29 cellular contexts compared by ENCODE assay signal in the genomic region with DNA sequence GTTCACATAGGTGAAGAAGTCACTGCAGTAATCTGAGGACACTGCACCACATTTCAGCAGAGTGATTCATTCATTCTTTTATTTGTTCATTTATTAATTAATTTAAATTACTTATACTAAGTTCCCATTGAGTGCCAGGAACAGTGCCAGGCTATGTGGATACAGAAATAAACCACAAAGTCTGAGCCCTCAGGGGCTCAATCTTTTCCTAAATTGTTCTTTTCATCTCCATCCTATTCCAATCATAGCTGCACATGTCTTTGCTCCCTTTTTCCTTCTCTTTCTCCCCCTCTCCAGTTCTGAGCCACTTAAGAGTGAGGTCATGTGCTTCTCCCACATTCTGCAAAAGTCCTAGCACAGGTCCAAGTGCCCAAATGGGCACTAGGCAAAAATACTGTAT. TPM values are rescaled to one million over a fixed set of nuclear protein-coding genes. Genes with fewer than 3 reads are reported as not detected.
"Had no signal": no experiment of that assay in that cellular context is flagged by ENCODE, and none has a peak within 500 bp of the region (broad histone marks: within the 10 kb centered on the region; RNA-seq: fewer than 3 reads in every experiment).

No MANE protein-coding gene starts in this region.

- ATAC-seq: activated CD8-positive, alpha-beta memory T cell treated with anti-CD3 and anti-CD28 coated beads, Interleukin-2, amount 10 ng/mL, durations not matched to agents 7 days and 5 days; body of pancreas; Right ventricle myocardium inferior; T-cell had no signal

- H3K27me3 ChIP-seq: adrenal gland, body of pancreas, MG63, Peyer's patch had no signal

- H3K4me3 Mint-ChIP-seq: activated CD4-positive, alpha-beta memory T cell treated with anti-CD3 and anti-CD28 coated beads, Interleukin-2, amount 10 ng/mL, durations not matched to agents 7 days and 5 days; activated CD8-positive, alpha-beta memory T cell treated with anti-CD3 and anti-CD28 coated beads, Interleukin-2, amount 10 ng/mL, durations not matched to agents 7 days and 5 days; activated naive CD8-positive, alpha-beta T cell treated with anti-CD3 and anti-CD28 coated beads, Interleukin-2, amount 10 ng/mL, durations not matched to agents 7 days and 5 days; T-cell had no signal

- H3K27ac ChIP-seq: adrenal gland, body of pancreas, Peyer's patch, WERI-Rb-1 had no signal

- H3K9me3 Mint-ChIP-seq: activated naive CD8-positive, alpha-beta T cell treated with anti-CD3 and anti-CD28 coated beads, Interleukin-2, amount 10 ng/mL, durations not matched to agents 7 days and 5 days; T-cell had no signal

- H3K27ac Mint-ChIP-seq: activated CD4-positive, alpha-beta memory T cell treated with anti-CD3 and anti-CD28 coated beads, Interleukin-2, amount 10 ng/mL, durations not matched to agents 7 days and 5 days; activated CD8-positive, alpha-beta memory T cell treated with anti-CD3 and anti-CD28 coated beads, Interleukin-2, amount 10 ng/mL, durations not matched to agents 7 days and 5 days; activated naive CD8-positive, alpha-beta T cell treated with anti-CD3 and anti-CD28 coated beads, Interleukin-2, amount 10 ng/mL, durations not matched to agents 7 days and 5 days had no signal

- DNase-seq: activated CD4-positive, alpha-beta memory T cell treated with anti-CD3 and anti-CD28 coated beads, Interleukin-2, amount 10 ng/mL, durations not matched to agents 7 days and 5 days; activated CD4-positive, alpha-beta T cell treated with anti-CD3 and anti-CD28 coated beads for 1 hour; activated CD4-positive, alpha-beta T cell treated with anti-CD3 and anti-CD28 coated beads for 48 hours; activated CD4-positive, CD25-positive, alpha-beta regulatory T cell; activated CD8-positive, alpha-beta memory T cell treated with anti-CD3 and anti-CD28 coated beads for 24 hours; activated CD8-positive, alpha-beta memory T cell treated with anti-CD3 and anti-CD28 coated beads, Interleukin-2, amount 10 ng/mL, durations not matched to agents 7 days and 5 days; activated CD8-positive, alpha-beta memory T cell treated with anti-CD3 and anti-CD28 coated beads, Interleukin-2, amount 50 U/mL, for 48 hours; activated effector memory CD4-positive, alpha-beta T cell treated with Interleukin-2 at 50 U/mL for 16 hours; activated naive CD4-positive, alpha-beta T cell treated with anti-CD3 and anti-CD28 coated beads, Interleukin-2, amount 50 U/mL, for 16 hours; activated naive CD8-positive, alpha-beta T cell treated with anti-CD3 and anti-CD28 coated beads, Interleukin-2, amount 10 ng/mL, durations not matched to agents 7 days and 5 days; activated T-cell treated with anti-CD3 and anti-CD28 coated beads, Interleukin-2, amount 50 U/mL, for 48 hours; adrenal gland; body of pancreas; caudate nucleus; Karpas-422; NCI-H1048; NCI-H1105 treated with DMSO at 0.1 percent for 48 hours; NCI-H1694; NCI-H1930; NCI-H345; NCI-H524 treated with DMSO at 0.1 percent for 48 hours; Peyer's patch; SIG-M5; T-cell; T-helper 2 cell; T-helper 9 cell; WERI-Rb-1 had no signal

- H3K9me3 ChIP-seq: adrenal gland, body of pancreas, MG63, Peyer's patch had no signal

- H3K36me3 ChIP-seq: adrenal gland, MG63, Peyer's patch, WERI-Rb-1 had no signal

- H3K36me3 Mint-ChIP-seq: T-cell had no signal

- H3K27me3 Mint-ChIP-seq: activated CD8-positive, alpha-beta memory T cell treated with anti-CD3 and anti-CD28 coated beads, Interleukin-2, amount 10 ng/mL, durations not matched to agents 7 days and 5 days; T-cell had no signal

- H3K4me3 ChIP-seq: adrenal gland, body of pancreas, MG63, Peyer's patch had no signal

RNA-seq across cellular contexts. Expression of a gene that starts 49.2 kb away (rescaled TPM):
- polyA plus RNA-seq: adrenal gland had no signal
